9 cellular contexts compared by ENCODE assay signal in genomic region chr16:25107466-25107792, GRCh38. TPM values are rescaled to one million over a fixed set of nuclear protein-coding genes. Genes with fewer than 3 reads are reported as not detected.
DNase-seq lines count a peak whose midpoint lies in the region; ATAC-seq, FAIRE-seq and TF ChIP-seq lines count a peak whose summit lies in the region.
"Had no signal": no experiment of that assay in that cellular context is flagged by ENCODE, and none has a peak within 500 bp of the region (broad histone marks: within the 10 kb centered on the region; RNA-seq: fewer than 3 reads in every experiment).

No MANE protein-coding gene starts in this region.

- CTCF ChIA-PET in CD4-positive, alpha-beta memory T cell (lab: Charles Lee; ENCODE audit: partially characterized antibody): interaction anchor here (1.7 to 8.7 kb wide), 6 partner anchors 9 to 91 kb away, joined by 5 to 127 read pairs (median 12); no protein-coding TSS in a partner anchor
- CTCF ChIA-PET in PC-9 (lab: Charles Lee) (no interaction called here), H1 (lab: Charles Lee; ENCODE audit: partially characterized antibody) (interaction anchor here (0.7 to 2.0 kb wide), 6 partner anchors 10 to 42 kb away, joined by 3 to 8 read pairs (median 4); no protein-coding TSS in a partner anchor)

- peak overlapping the region; percentile 41; the same call in 1 of the 2 replicates for H2AK5ac ChIP-seq in H1 (ENCODE audit: low read depth, low read length)

- FAIRE-seq in H1 (lab: Jason Lieb, UNC): no peak
- FAIRE-seq: islet of Langerhans had no signal

- DNase-seq in CD4-positive, alpha-beta memory T cell: no peak
- no peak for DNase-seq in PC-9
- no peak for DNase-seq in H1 (ENCODE audit: low read depth in 1 of 2, low spot score in 2 of 2)
- no peak for DNase-seq in ureter (ENCODE audit: low spot score)
- DNase-seq in activated gamma-delta T cell treated with Interleukin-2 at 50 U/mL for 16 hours: no peak
- DNase-seq in NCI-H510A treated with DMSO at 0.1 percent for 48 hours (lab: John Stamatoyannopoulos, UW): no peak

- no peaks in the 10 kb centered on the region for H4K20me1 ChIP-seq in PC-9 (ENCODE audit: insufficient read depth)
- H4K20me1 ChIP-seq in H1 (replicated peaks in 1 of 2; ENCODE audit: control insufficient read depth in 1 of 2, insufficient read depth in 2 of 2, low read length in 2 of 2): peaks cover 0 to 4% of the 10 kb centered on the region in 2 experiments

- peak overlapping the region; percentile 37 for H3K56ac ChIP-seq in H1 (replicated peaks; ENCODE audit: insufficient read length, low read depth, low read length)

- peak overlapping the region; percentile 7 for H4K91ac ChIP-seq in H1 (replicated peaks; ENCODE audit: insufficient read length, low read length)

- peak overlapping the region; percentile 92 to 99 (median 98) for H3K4me3 Mint-ChIP-seq in CD4-positive, alpha-beta memory T cell

- TF ChIP-seq RAD21 in H1 (IDR thresholded peaks at IDR 0.05 in 1 of 2, conservative IDR thresholded peaks at IDR 0.05 in 1 of 2; ENCODE audit: low read depth in 2 of 2, low read length in 2 of 2): no peak

- H3K9me2 ChIP-seq in PC-9 (ENCODE audit: insufficient read depth): no peaks in the 10 kb centered on the region

- peak overlapping the region; percentile 74 to 88 (median 86) for H3K9ac ChIP-seq in H1 (replicated peaks in 1 of 4; ENCODE audit: extremely low read depth in 1 of 4, low read depth in 3 of 4, low read length in 3 of 4)

- peaks cover 4% of the 10 kb centered on the region for H3K79me1 ChIP-seq in H1 (ENCODE audit: low read depth, low read length)

- no peak for TF ChIP-seq CTCF in PC-9 (conservative IDR thresholded peaks at IDR 0.05)
- TF ChIP-seq CTCF in H1 (IDR thresholded peaks at IDR 0.05; ENCODE audit: control extremely low read depth in 1 of 3, insufficient read depth in 1 of 3, low read depth in 1 of 3, low read length in 3 of 3): no peak
- no peak for TF ChIP-seq CTCF in neutrophil (IDR thresholded peaks at IDR 0.05)

- peaks cover 33% of the 10 kb centered on the region for H3K4me1 ChIP-seq in CD4-positive, alpha-beta memory T cell (ENCODE audit: insufficient read depth, low read length)
- H3K4me1 ChIP-seq in PC-9 (replicated peaks; ENCODE audit: insufficient read depth) (peaks cover 29% of the 10 kb centered on the region), H1 (replicated peaks in 1 of 4; ENCODE audit: control insufficient read depth in 3 of 4, insufficient read depth in 4 of 4, low read length in 3 of 4) (peaks cover 0 to 7% (median 4%) of the 10 kb centered on the region in 4 experiments; a peak in 3 of 7 replicates), neutrophil (ENCODE audit: control insufficient read depth in 1 of 2, insufficient read depth in 1 of 2, low read depth in 1 of 2, low read length in 1 of 2) (peaks cover 29% of the 10 kb centered on the region in 2 experiments)

- peak overlapping the region; percentile 95; the same call in 1 of the 2 replicates for H4K8ac ChIP-seq in H1 (ENCODE audit: extremely low read depth, insufficient read depth, low read length)

- BruUV-seq in PC-9 (replicated peaks; lab: Mats Ljungman, UMichigan): TSS peak; percentile 81

- H3K79me2 ChIP-seq in PC-9 (ENCODE audit: low read depth): peaks cover 16% of the 10 kb centered on the region
- peaks cover 6 to 7% of the 10 kb centered on the region in 2 experiments for H3K79me2 ChIP-seq in H1 (ENCODE audit: control insufficient read depth in 1 of 2, insufficient read depth in 2 of 2, low read length in 2 of 2)

- no peak overlapping the region for H3K23ac ChIP-seq in H1 (ENCODE audit: insufficient read length)

- peak overlapping the region; percentile 18 for H4K5ac ChIP-seq in H1 (ENCODE audit: insufficient read length, low read depth, low read length)

- POLR2A ChIA-PET in CD4-positive, alpha-beta memory T cell (lab: Charles Lee; ENCODE audit: partially characterized antibody): interaction anchor here (1.0 to 7.0 kb wide), 6 partner anchors 40 to 92 kb away, joined by 3 to 96 read pairs (median 20); partner anchors contain the start of gene ARHGAP17
- POLR2A ChIA-PET in PC-9 (lab: Charles Lee; ENCODE audit: unreplicated experiment) (interaction anchor here (0.6 to 0.7 kb wide), 3 partner anchors 11 to 435 kb away, joined by 4 to 8 read pairs (median 6); no protein-coding TSS in a partner anchor), H1 (lab: Charles Lee; ENCODE audit: partially characterized antibody) (interaction anchor here (0.6 to 1.9 kb wide), 6 partner anchors 11 to 118 kb away, joined by 3 to 7 read pairs (median 4); no protein-coding TSS in a partner anchor)

- H3K27me3 ChIP-seq in CD4-positive, alpha-beta memory T cell (ENCODE audit: insufficient read depth, low read length): no peaks in the 10 kb centered on the region
- H3K27me3 ChIP-seq in PC-9 (ENCODE audit: insufficient read depth, low read depth): no peaks in the 10 kb centered on the region
- no peaks in the 10 kb centered on the region for H3K27me3 ChIP-seq in H1 (replicated peaks in 1 of 4; ENCODE audit: control insufficient read depth in 3 of 4, extremely low read depth in 1 of 4, insufficient read depth in 3 of 4, low read length in 3 of 4)
- H3K27me3 ChIP-seq in neutrophil: no peaks in the 10 kb centered on the region

- peaks cover 13% of the 10 kb centered on the region; the same call in 1 of the 2 replicates for H3K23me2 ChIP-seq in H1 (ENCODE audit: low read depth, low read length)

- H2BK120ac ChIP-seq in H1 (replicated peaks; ENCODE audit: low read depth, low read length): no peak overlapping the region

- H3F3A ChIP-seq in PC-9 (ENCODE audit: insufficient read depth, low read depth): peaks cover 23% of the 10 kb centered on the region; the same call in 1 of the 2 replicates

- no peak overlapping the region for H3K14ac ChIP-seq in H1 (ENCODE audit: insufficient read length)

- peak overlapping the region; percentile 69 for H3K27ac ChIP-seq in CD4-positive, alpha-beta memory T cell (ENCODE audit: low read depth, low read length)
- H3K27ac ChIP-seq in PC-9 (peak overlapping the region; percentile 55), H1 (ENCODE audit: low read depth, low read length) (peak overlapping the region; percentile 44; the same call in 1 of the 2 replicates), neutrophil (peak overlapping the region; percentile 82)

- H3K36me3 Mint-ChIP-seq in CD4-positive, alpha-beta memory T cell: peaks cover 0 to 6% of the 10 kb centered on the region in 2 donors

- H3K4me3 ChIP-seq in CD4-positive, alpha-beta memory T cell (ENCODE audit: low read length in 2 of 2): peak overlapping the region; percentile 73 to 75
- H3K4me3 ChIP-seq in PC-9 (peak overlapping the region; percentile 91), H1 (ENCODE audit: extremely low read depth in 1 of 4, insufficient read depth in 2 of 4, low read depth in 3 of 4, low read length in 4 of 4) (peak overlapping the region; percentile 83 to 90 (median 84)), neutrophil (ENCODE audit: low read depth in 1 of 2, low read length in 1 of 2) (peak overlapping the region; percentile 84 to 95)

- no peak for TF ChIP-seq EP300 in H1 (IDR thresholded peaks at IDR 0.05; ENCODE audit: borderline replicate concordance in 1 of 2, low read depth in 2 of 2, low read length in 2 of 2)

- H3K27me3 Mint-ChIP-seq in CD4-positive, alpha-beta memory T cell: no peaks in the 10 kb centered on the region

- H3K4ac ChIP-seq in H1 (replicated peaks; ENCODE audit: insufficient read length, low read depth, low read length): peak overlapping the region; percentile 81

- no peak for TF ChIP-seq POLR2A in H1 (IDR thresholded peaks at IDR 0.05; ENCODE audit: control extremely low read depth in 1 of 2, low read depth in 2 of 2, low read length in 2 of 2)

- H3K36me3 ChIP-seq in CD4-positive, alpha-beta memory T cell (ENCODE audit: insufficient read depth, low read length): no peaks in the 10 kb centered on the region
- H3K36me3 ChIP-seq in PC-9 (ENCODE audit: low read depth) (no peaks in the 10 kb centered on the region), H1 (ENCODE audit: control insufficient read depth in 2 of 4, insufficient read depth in 4 of 4, low read length in 3 of 4) (no peaks in the 10 kb centered on the region), neutrophil (no peaks in the 10 kb centered on the region)

- intact Hi-C loops in CD4-positive, alpha-beta memory T cell (cut with micrococcal nuclease): loop anchor here (1.0 kb wide), 1 partner anchor 52 kb away; no protein-coding TSS in a partner anchor
- intact Hi-C loops in PC-9 (cut with micrococcal nuclease; ENCODE audit: unreplicated experiment): loop anchor here (2.0 to 5.0 kb wide), 2 partner anchors 41 to 120 kb away; no protein-coding TSS in a partner anchor

- H3K18ac ChIP-seq in H1 (ENCODE audit: extremely low read depth, low read length): peak overlapping the region; percentile 90; the same call in 1 of the 2 replicates

- ATAC-seq in GM21390 (IDR thresholded peaks at IDR 0.05; ENCODE audit: unreplicated experiment): no peak

- H3K9me3 Mint-ChIP-seq in CD4-positive, alpha-beta memory T cell: no peaks in the 10 kb centered on the region

- no peak overlapping the region; the same call in 1 of the 2 replicates for H2BK12ac ChIP-seq in H1 (ENCODE audit: low read depth, low read length)

- WGBS in H1 (ENCODE audit: extremely low coverage in 1 of 2, insufficient coverage in 1 of 2, insufficient read length in 1 of 2, insufficient replicate concordance in 2 of 2, low coverage in 1 of 2, low lambda C conversion rate in 2 of 2, missing lambda C conversion rate in 1 of 2), 2 experiments: 45% methylated on average over 7 of the region's 7 CpGs; no CpG with 5 or more reads in 1 of the 2 experiments

- peak overlapping the region; percentile 80 to 97 (median 96) for H3K27ac Mint-ChIP-seq in CD4-positive, alpha-beta memory T cell

- peaks cover 24 to 43% (median 31%) of the 10 kb centered on the region in 4 donors for H3K4me1 Mint-ChIP-seq in CD4-positive, alpha-beta memory T cell

- H3K4me2 ChIP-seq in PC-9 (peak overlapping the region; percentile 83), H1 (ENCODE audit: insufficient read depth in 1 of 2, low read depth in 2 of 2, low read length in 2 of 2) (peak overlapping the region; percentile 75 to 78)

- no peak overlapping the region for H2BK15ac ChIP-seq in H1 (ENCODE audit: low read length)

- H2BK5ac ChIP-seq in H1 (ENCODE audit: low read depth, low read length): peak overlapping the region; percentile 90

- no peak overlapping the region for H2BK20ac ChIP-seq in H1 (ENCODE audit: low read length)

- H2AFZ ChIP-seq in PC-9 (peak overlapping the region; percentile 81), H1 (ENCODE audit: low read length) (no peak overlapping the region)

- H3K9me3 ChIP-seq in CD4-positive, alpha-beta memory T cell (ENCODE audit: control insufficient read depth in 1 of 2, low read length in 2 of 2): no peaks in the 10 kb centered on the region
- no peaks in the 10 kb centered on the region for H3K9me3 ChIP-seq in PC-9 (ENCODE audit: insufficient read depth, low read depth)
- no peaks in the 10 kb centered on the region for H3K9me3 ChIP-seq in H1 (ENCODE audit: insufficient read depth in 2 of 2, low read depth in 1 of 2, low read length in 1 of 2)
- H3K9me3 ChIP-seq in neutrophil: no peaks in the 10 kb centered on the region

RNA-seq across cellular contexts. Expression of gene LCMT1, which starts 4.1 kb away (rescaled TPM):
- total RNA-seq in CD4-positive, alpha-beta memory T cell: 10 to 100 TPM; 37.0 to 37.9 TPM
- polyA plus RNA-seq in CD4-positive, alpha-beta memory T cell: 10 to 100 TPM; 46.9 to 52.3 TPM
- total RNA-seq in PC-9 (2021) (67.1 and 113 TPM in 2 replicates), ureter (40.1 TPM)
- total RNA-seq in H1 (2021; fragmentation: NEBNext Ultra II Directional; extraction: Animal tissue kit (Norgen Biotek cat#: 25700)): 80.8 and 81.1 TPM in 2 replicates
- polyA plus RNA-seq in H1 (2011; rRNA removed): 45.0 and 61.0 TPM in 2 replicates
- polyA plus RNA-seq in H1 (2011; cell fraction: cytosol; rRNA removed): 55.4 TPM
- 41.0 TPM for polyA plus RNA-seq in H1 (2011; cell fraction: nucleus; rRNA removed)
- polyA plus RNA-seq in H1 (2012, experiment 1 of 2): 84.6 to 114 TPM (median 102 TPM) in 4 replicates
- polyA plus RNA-seq in H1 (2012, experiment 2 of 2): 60.3 TPM
- polyA plus RNA-seq in H1 (2013, experiment 1 of 2): 55.3 TPM
- 56.1 TPM for polyA plus RNA-seq in H1 (2013, experiment 2 of 2)
- polyA minus RNA-seq in H1 (2011; rRNA and poly(A)+ RNA removed): 62.4 and 70.1 TPM in 2 replicates
- polyA minus RNA-seq in H1 (2011; cell fraction: cytosol; rRNA and poly(A)+ RNA removed): 51.8 TPM
- polyA minus RNA-seq in H1 (2011; cell fraction: nucleus; rRNA and poly(A)+ RNA removed): 53.0 TPM
